ENCODE assay signal across 8 cellular contexts in the genomic region with DNA sequence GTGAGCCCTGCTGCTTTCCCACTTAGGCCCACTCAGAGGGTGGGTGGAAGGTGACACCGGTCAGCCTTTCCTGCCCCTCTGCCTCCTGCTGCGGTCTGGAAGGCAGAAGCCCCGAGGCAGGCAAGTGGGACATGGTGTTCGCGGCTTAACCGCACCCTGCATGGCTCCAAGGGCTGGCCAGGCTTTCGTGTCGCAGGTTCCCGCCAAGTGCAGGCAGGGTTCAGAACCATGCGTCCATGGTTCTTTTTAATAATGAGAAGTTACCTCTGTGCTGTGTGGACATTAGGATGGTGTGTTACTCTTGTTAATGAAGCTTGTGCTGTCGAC.
A peak's percentile ranks its signal among the peaks of the same experiment; 100 is the strongest.
DNase-seq lines count a peak whose midpoint lies in the region; ATAC-seq and TF ChIP-seq lines count a peak whose summit lies in the region.

No MANE protein-coding gene starts in this region.

- H3K27ac Mint-ChIP-seq in stimulated activated naive CD8-positive, alpha-beta T cell treated with anti-CD3 and anti-CD28 coated beads, Interleukin-15, amount 100 ng/mL, for 72 hours = no peak overlapping the region

- H3K9me3 Mint-ChIP-seq in stimulated activated naive CD8-positive, alpha-beta T cell treated with anti-CD3 and anti-CD28 coated beads, Interleukin-15, amount 100 ng/mL, for 72 hours = no peaks in the 10 kb centered on the region

- ATAC-seq in GM21737 (IDR thresholded peaks at IDR 0.05; ENCODE audit: unreplicated experiment) (peak; percentile 23), HG02588 (IDR thresholded peaks at IDR 0.05; ENCODE audit: unreplicated experiment) (no peak)
- peak; percentile 42 for ATAC-seq in stimulated activated naive CD8-positive, alpha-beta T cell treated with anti-CD3 and anti-CD28 coated beads, Interleukin-15, amount 100 ng/mL, for 72 hours

- no peaks in the 10 kb centered on the region for H3K27me3 Mint-ChIP-seq in stimulated activated naive CD8-positive, alpha-beta T cell treated with anti-CD3 and anti-CD28 coated beads, Interleukin-15, amount 100 ng/mL, for 72 hours

- peaks cover 34% of the 10 kb centered on the region for H3K4me1 Mint-ChIP-seq in stimulated activated naive CD8-positive, alpha-beta T cell treated with anti-CD3 and anti-CD28 coated beads, Interleukin-15, amount 100 ng/mL, for 72 hours

- DNase-seq in AG09309 (ENCODE audit: low read depth) (no peak), WERI-Rb-1 (no peak), NCI-H1048 (lab: John Stamatoyannopoulos, UW) (no peak)
- DNase-seq in stimulated activated naive CD8-positive, alpha-beta T cell treated with anti-CD3 and anti-CD28 coated beads, Interleukin-15, amount 100 ng/mL, for 72 hours = no peak
- no peak for DNase-seq in stimulated activated CD4-positive, alpha-beta T cell treated with anti-CD3 and anti-CD28 coated beads, Interleukin-4, amount 100 ng/mL, for 1 hour

- no peaks in the 10 kb centered on the region for H3K9me3 ChIP-seq in WERI-Rb-1 (ENCODE audit: severe bottlenecking)

- no peak for TF ChIP-seq CTCF in AG09309 (IDR thresholded peaks at IDR 0.05; ENCODE audit: control insufficient read depth, insufficient read depth, low read depth, low read length, missing control alignments)
- no peak for TF ChIP-seq CTCF in WERI-Rb-1 (IDR thresholded peaks at IDR 0.05; ENCODE audit: low read depth, low read length)

- no peaks in the 10 kb centered on the region for H3K36me3 ChIP-seq in WERI-Rb-1

- peak overlapping the region; percentile 77 to 95 for H3K4me3 Mint-ChIP-seq in stimulated activated naive CD8-positive, alpha-beta T cell treated with anti-CD3 and anti-CD28 coated beads, Interleukin-15, amount 100 ng/mL, for 72 hours

- H3K27ac ChIP-seq in WERI-Rb-1 = peak overlapping the region; percentile 63

- H3K27me3 ChIP-seq in WERI-Rb-1 (ENCODE audit: insufficient read depth, low read depth, severe bottlenecking) = no peaks in the 10 kb centered on the region

- H3K4me3 ChIP-seq in AG09309 (ENCODE audit: control insufficient read depth, low read depth, low read length) = peak overlapping the region; percentile 79
- H3K4me3 ChIP-seq in WERI-Rb-1 (ENCODE audit: low read depth, low read length) = peak overlapping the region; percentile 49
- H3K4me3 ChIP-seq in iPS-11a (ENCODE audit: low read depth, low read length) = peak overlapping the region; percentile 71
